10 cellular contexts compared by ENCODE assay signal in the genomic region with DNA sequence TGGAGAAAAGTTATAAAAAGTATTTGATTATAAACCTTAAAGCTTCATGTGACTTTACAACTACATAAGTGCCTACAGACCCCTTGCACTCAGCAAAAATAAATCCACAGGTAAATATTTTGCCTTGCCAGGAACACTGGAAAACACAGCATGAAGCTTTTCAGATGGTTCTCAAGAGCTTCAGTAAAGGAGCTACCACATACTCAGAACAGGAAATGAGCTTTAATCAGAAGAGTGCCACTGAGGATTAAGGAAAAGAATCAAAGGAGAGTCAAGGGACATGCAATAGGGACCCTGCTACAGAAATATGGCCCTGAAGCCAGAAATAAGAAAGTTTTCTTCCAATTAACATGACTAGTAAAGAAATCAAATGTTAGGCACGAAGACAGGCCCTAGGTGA. TPM values are rescaled to one million over a fixed set of nuclear protein-coding genes. Genes with fewer than 3 reads are reported as not detected.
A peak's percentile ranks its signal among the peaks of the same experiment; 100 is the strongest.
DNase-seq lines count a peak whose midpoint lies in the region; ATAC-seq and TF ChIP-seq lines count a peak whose summit lies in the region.
"Had no signal": no experiment of that assay in that cellular context is flagged by ENCODE, and none has a peak within 500 bp of the region (broad histone marks: within the 10 kb centered on the region; RNA-seq: fewer than 3 reads in every experiment).

No MANE protein-coding gene starts in this region.

- peaks cover 31% of the 10 kb centered on the region for H3K4me1 ChIP-seq in lower lobe of right lung
- H3K4me1 ChIP-seq in vagina = peaks cover 18% of the 10 kb centered on the region
- H3K4me1 ChIP-seq in smooth muscle cell (ENCODE audit: low read depth) = no peaks in the 10 kb centered on the region

- no peak for TF ChIP-seq CTCF in lower lobe of right lung (IDR thresholded peaks at IDR 0.05)
- no peak for TF ChIP-seq CTCF in vagina (IDR thresholded peaks at IDR 0.05)
- TF ChIP-seq CTCF in smooth muscle cell (IDR thresholded peaks at IDR 0.05; ENCODE audit: borderline replicate concordance, insufficient read depth, poor library complexity, severe bottlenecking) = no peak

- H3K36me3 ChIP-seq in lower lobe of right lung (peaks cover 27% of the 10 kb centered on the region), vagina (peaks cover 0 to 19% of the 10 kb centered on the region in 2 donors), smooth muscle cell (ENCODE audit: low read depth) (no peaks in the 10 kb centered on the region)

- H3K4me2 ChIP-seq in smooth muscle cell = no peak overlapping the region

- WGBS in smooth muscle cell (ENCODE audit: low lambda C conversion rate) = 91% methylated on average over 1 of the region's 1 CpG

- H3K9me3 Mint-ChIP-seq in stimulated activated naive CD8-positive, alpha-beta T cell treated with anti-CD3 and anti-CD28 coated beads, Interleukin-15, Interleukin-2, amounts not matched to agents 100 ng/mL and 50 ng/mL, for 24 hours = no peaks in the 10 kb centered on the region
- H3K9me3 Mint-ChIP-seq in activated T-helper 2 cell treated with anti-CD3 and anti-CD28 coated beads, Interferon-gamma antibody, Interleukin-2, Interleukin-4, amounts not matched to agents 10 μg/mL and 5 μg/mL and 100 μg/mL, durations not matched to agents 14 hours and 24 hours and 36 hours = peaks cover 5% of the 10 kb centered on the region

- no peaks in the 10 kb centered on the region for H4K20me1 ChIP-seq in smooth muscle cell (ENCODE audit: low read depth)

- H3K4me1 Mint-ChIP-seq in stimulated activated naive CD8-positive, alpha-beta T cell treated with anti-CD3 and anti-CD28 coated beads, Interleukin-15, Interleukin-2, amounts not matched to agents 100 ng/mL and 50 ng/mL, for 24 hours (ENCODE audit: low read depth) = peaks cover 47% of the 10 kb centered on the region
- H3K4me1 Mint-ChIP-seq in activated T-helper 2 cell treated with anti-CD3 and anti-CD28 coated beads, Interferon-gamma antibody, Interleukin-2, Interleukin-4, amounts not matched to agents 10 μg/mL and 5 μg/mL and 100 μg/mL, durations not matched to agents 14 hours and 24 hours and 36 hours (ENCODE audit: low read depth) = peaks cover 33% of the 10 kb centered on the region

- H3K4me3 Mint-ChIP-seq in stimulated activated naive CD8-positive, alpha-beta T cell treated with anti-CD3 and anti-CD28 coated beads, Interleukin-15, Interleukin-2, amounts not matched to agents 100 ng/mL and 50 ng/mL, for 24 hours = peak overlapping the region; percentile 94
- peak overlapping the region; percentile 86 for H3K4me3 Mint-ChIP-seq in activated T-helper 2 cell treated with anti-CD3 and anti-CD28 coated beads, Interferon-gamma antibody, Interleukin-2, Interleukin-4, amounts not matched to agents 10 μg/mL and 5 μg/mL and 100 μg/mL, durations not matched to agents 14 hours and 24 hours and 36 hours (ENCODE audit: low read depth)

- DNase-seq in stimulated activated naive CD8-positive, alpha-beta T cell treated with anti-CD3 and anti-CD28 coated beads, Interleukin-15, Interleukin-2, amounts not matched to agents 100 U/mL and 50 U/mL, for 24 hours = no peak
- DNase-seq in activated T-helper 2 cell treated with anti-CD3 and anti-CD28 coated beads, Interferon-gamma antibody, Interleukin-2, Interleukin-4, amounts not matched to agents 10 μg/mL and 5 μg/mL and 100 μg/mL, durations not matched to agents 14 hours and 24 hours and 36 hours (ENCODE audit: low spot score) = no peak
- DNase-seq in lower lobe of right lung (no peak), vagina (ENCODE audit: extremely low spot score in 2 of 2) (no peak), smooth muscle cell (lab: John Stamatoyannopoulos, UW; ENCODE audit: unreplicated experiment) (no peak)
- DNase-seq in central memory CD4-positive, alpha-beta T cell = no peak
- DNase-seq: COR-L47; effector CD8-positive, alpha-beta T cell had no signal

- ATAC-seq in stimulated activated naive CD8-positive, alpha-beta T cell treated with anti-CD3 and anti-CD28 coated beads, Interleukin-15, Interleukin-2, amounts not matched to agents 100 U/mL and 50 U/mL, for 24 hours = no peak
- ATAC-seq in lower lobe of right lung = peak in 1 of 2 donors; percentile 30
- ATAC-seq in GM18517 (IDR thresholded peaks at IDR 0.05; ENCODE audit: unreplicated experiment) = no peak

- H3K27ac ChIP-seq in lower lobe of right lung (peak overlapping the region; percentile 86), vagina (peak overlapping the region; percentile 75), smooth muscle cell (ENCODE audit: low read depth) (no peak overlapping the region)

- no peaks in the 10 kb centered on the region for H3K9me3 ChIP-seq in lower lobe of right lung
- no peaks in the 10 kb centered on the region for H3K9me3 ChIP-seq in vagina
- H3K9me3 ChIP-seq in smooth muscle cell (replicated peaks; ENCODE audit: low read depth) = no peaks in the 10 kb centered on the region

- H3F3A ChIP-seq in smooth muscle cell (ENCODE audit: low read depth) = no peaks in the 10 kb centered on the region

- no peaks in the 10 kb centered on the region for H3K27me3 Mint-ChIP-seq in stimulated activated naive CD8-positive, alpha-beta T cell treated with anti-CD3 and anti-CD28 coated beads, Interleukin-15, Interleukin-2, amounts not matched to agents 100 ng/mL and 50 ng/mL, for 24 hours
- no peaks in the 10 kb centered on the region for H3K27me3 Mint-ChIP-seq in activated T-helper 2 cell treated with anti-CD3 and anti-CD28 coated beads, Interferon-gamma antibody, Interleukin-2, Interleukin-4, amounts not matched to agents 10 μg/mL and 5 μg/mL and 100 μg/mL, durations not matched to agents 14 hours and 24 hours and 36 hours (ENCODE audit: low read depth)

- peaks cover 46% of the 10 kb centered on the region for H3K36me3 Mint-ChIP-seq in stimulated activated naive CD8-positive, alpha-beta T cell treated with anti-CD3 and anti-CD28 coated beads, Interleukin-15, Interleukin-2, amounts not matched to agents 100 ng/mL and 50 ng/mL, for 24 hours (ENCODE audit: low read depth)
- H3K36me3 Mint-ChIP-seq in activated T-helper 2 cell treated with anti-CD3 and anti-CD28 coated beads, Interferon-gamma antibody, Interleukin-2, Interleukin-4, amounts not matched to agents 10 μg/mL and 5 μg/mL and 100 μg/mL, durations not matched to agents 14 hours and 24 hours and 36 hours (ENCODE audit: low read depth) = peaks cover 52% of the 10 kb centered on the region

- H3K4me3 ChIP-seq in lower lobe of right lung (peak overlapping the region; percentile 61), vagina (peak overlapping the region; percentile 35 to 37), smooth muscle cell (no peak overlapping the region)

- H3K27ac Mint-ChIP-seq in stimulated activated naive CD8-positive, alpha-beta T cell treated with anti-CD3 and anti-CD28 coated beads, Interleukin-15, Interleukin-2, amounts not matched to agents 100 ng/mL and 50 ng/mL, for 24 hours = peak overlapping the region; percentile 82
- peak overlapping the region; percentile 20 for H3K27ac Mint-ChIP-seq in activated T-helper 2 cell treated with anti-CD3 and anti-CD28 coated beads, Interferon-gamma antibody, Interleukin-2, Interleukin-4, amounts not matched to agents 10 μg/mL and 5 μg/mL and 100 μg/mL, durations not matched to agents 14 hours and 24 hours and 36 hours

- no peak overlapping the region for H2AFZ ChIP-seq in smooth muscle cell (ENCODE audit: low read depth)

- intact Hi-C loops in activated T-helper 2 cell treated with anti-CD3 and anti-CD28 coated beads, Interferon-gamma antibody, Interleukin-2, Interleukin-4, amounts not matched to agents 10 μg/mL and 5 μg/mL and 100 μg/mL, durations not matched to agents 14 hours and 24 hours and 36 hours (cut with micrococcal nuclease) = no loop called here
- intact Hi-C loops in lower lobe of right lung (cut with DNase I) (no loop called here), vagina (cut with DNase I) (no loop called here)

- H3K79me2 ChIP-seq in smooth muscle cell (ENCODE audit: low read depth) = no peaks in the 10 kb centered on the region

- H3K27me3 ChIP-seq in lower lobe of right lung (ENCODE audit: low read depth) (no peaks in the 10 kb centered on the region), vagina (no peaks in the 10 kb centered on the region), smooth muscle cell (ENCODE audit: low read depth) (no peaks in the 10 kb centered on the region)

- no peak for TF ChIP-seq POLR2A in vagina (IDR thresholded peaks at IDR 0.05)

- no peak overlapping the region for H3K9ac ChIP-seq in smooth muscle cell (ENCODE audit: low read depth)

RNA-seq across cellular contexts. Expression of gene CASP1, which starts 1.2 kb away (rescaled TPM):
- total RNA-seq in activated T-helper 2 cell treated with anti-CD3 and anti-CD28 coated beads, Interferon-gamma antibody, Interleukin-2, Interleukin-4, amounts not matched to agents 10 μg/mL and 5 μg/mL and 100 μg/mL, durations not matched to agents 14 hours and 24 hours and 36 hours = 11.6 and 13.5 TPM in 2 replicates
- total RNA-seq in lower lobe of right lung (158 TPM), vagina (23.3 TPM), smooth muscle cell (0.90 TPM in 1 of 2 replicates, not detected in the other)
- polyA plus RNA-seq in smooth muscle cell = 1.2 TPM in 1 of 2 replicates, not detected in the other

RNA-seq across cellular contexts. Expression of gene CASP5, which starts 10.8 kb away (rescaled TPM):
- total RNA-seq in activated T-helper 2 cell treated with anti-CD3 and anti-CD28 coated beads, Interferon-gamma antibody, Interleukin-2, Interleukin-4, amounts not matched to agents 10 μg/mL and 5 μg/mL and 100 μg/mL, durations not matched to agents 14 hours and 24 hours and 36 hours = not detected in 2 replicates
- total RNA-seq in lower lobe of right lung (5.8 TPM), vagina (not detected), smooth muscle cell (not detected in 2 replicates)
- not detected in 2 replicates for polyA plus RNA-seq in smooth muscle cell

RNA-seq across cellular contexts. Expression of gene CARD16, which starts 11.4 kb away (rescaled TPM):
- total RNA-seq in activated T-helper 2 cell treated with anti-CD3 and anti-CD28 coated beads, Interferon-gamma antibody, Interleukin-2, Interleukin-4, amounts not matched to agents 10 μg/mL and 5 μg/mL and 100 μg/mL, durations not matched to agents 14 hours and 24 hours and 36 hours = 5.2 and 5.8 TPM in 2 replicates
- total RNA-seq in lower lobe of right lung = 97.3 TPM
- total RNA-seq in vagina = 26.8 TPM
- 1.3 and 3.7 TPM in 2 replicates for total RNA-seq in smooth muscle cell
- 5.5 and 12.7 TPM in 2 replicates for polyA plus RNA-seq in smooth muscle cell
